In the genomic region with DNA sequence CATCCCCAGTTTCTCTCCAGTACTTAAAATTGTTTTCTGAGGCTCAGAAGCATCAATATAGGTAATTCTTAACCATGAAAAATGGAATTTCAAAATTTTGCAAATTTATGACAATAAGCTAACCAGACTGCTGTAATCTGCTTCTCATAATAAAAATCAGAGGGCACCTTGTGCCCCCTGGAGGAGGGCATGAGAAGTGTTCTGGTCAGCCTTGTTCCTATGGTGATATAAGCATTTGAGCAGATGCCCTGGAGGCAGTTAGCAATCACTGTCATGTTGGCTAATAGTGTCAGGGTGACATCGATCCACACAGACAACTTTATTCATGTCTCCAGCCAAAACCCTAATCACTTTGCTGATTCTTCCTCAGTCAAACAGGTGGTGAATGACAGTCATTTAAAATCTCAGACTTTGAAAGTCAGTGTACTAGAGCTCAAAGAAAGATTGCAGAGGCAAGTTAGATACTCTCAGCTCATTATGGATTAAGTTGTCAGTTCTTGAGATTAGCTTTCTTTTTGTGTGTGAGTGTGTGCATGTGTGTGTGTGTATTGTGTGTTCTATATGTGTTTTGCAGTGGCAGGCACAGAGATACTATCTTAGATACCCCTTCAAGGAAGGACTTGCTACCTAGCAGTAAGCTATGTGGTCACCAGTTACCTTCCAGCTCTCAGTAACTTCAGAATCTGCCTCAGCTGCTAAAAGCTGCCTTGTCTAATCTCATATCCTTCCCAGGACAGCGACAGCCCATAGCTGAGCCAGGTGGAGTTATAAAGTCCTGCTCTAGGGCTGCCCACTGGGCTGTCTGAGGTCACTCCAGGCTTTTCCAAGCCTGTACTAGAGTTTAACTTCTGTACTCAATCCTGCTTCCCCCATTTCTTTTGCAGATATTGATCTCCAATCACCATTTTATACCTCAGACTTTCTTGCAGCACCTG, we compare ENCODE assay signal across 8 cellular contexts.
A peak's percentile ranks its signal among the peaks of the same experiment; 100 is the strongest.
DNase-seq lines count a peak whose midpoint lies in the region; ATAC-seq, FAIRE-seq and TF ChIP-seq lines count a peak whose summit lies in the region.

No MANE protein-coding gene starts in this region.

- H3K27me3 ChIP-seq in mammary epithelial cell (ENCODE audit: insufficient read depth, low read length) (no peaks in the 10 kb centered on the region), smooth muscle cell (ENCODE audit: low read depth) (no peaks in the 10 kb centered on the region)

- peak; percentile 11 for DNase-seq in activated CD4-positive, alpha-beta memory T cell treated with anti-CD3 and anti-CD28 coated beads for 36 hours
- DNase-seq in activated CD4-positive, alpha-beta memory T cell treated with anti-CD3 and anti-CD28 coated beads, Interleukin-2, amount 10 ng/mL, durations not matched to agents 7 days and 5 days, result no peak
- peak; percentile 27 for DNase-seq in NCI-H1436 treated with DMSO at 0.1 percent for 48 hours (lab: John Stamatoyannopoulos, UW)
- peak; percentile 75 for DNase-seq in mammary epithelial cell
- DNase-seq in smooth muscle cell (lab: John Stamatoyannopoulos, UW; ENCODE audit: unreplicated experiment), result no peak
- DNase-seq in natural killer cell treated with Interleukin-12 subunit alpha and Interleukin-12 subunit beta and Interleukin-15 and Interleukin-18, amount 100 ng/mL, for 72 hours (ENCODE audit: low spot score), result no peak
- DNase-seq in kidney, result no peak

- H3K79me2 ChIP-seq in mammary epithelial cell (ENCODE audit: insufficient read depth, low read length) (no peaks in the 10 kb centered on the region), smooth muscle cell (ENCODE audit: low read depth) (no peaks in the 10 kb centered on the region)

- no peaks in the 10 kb centered on the region for H3K4me1 Mint-ChIP-seq in activated CD4-positive, alpha-beta memory T cell treated with anti-CD3 and anti-CD28 coated beads for 36 hours (ENCODE audit: low read depth)
- H3K4me1 Mint-ChIP-seq in activated CD4-positive, alpha-beta memory T cell treated with anti-CD3 and anti-CD28 coated beads, Interleukin-2, amount 10 ng/mL, durations not matched to agents 7 days and 5 days, result no peaks in the 10 kb centered on the region
- H3K4me1 Mint-ChIP-seq in natural killer cell treated with Interleukin-12 subunit alpha and Interleukin-12 subunit beta and Interleukin-15 and Interleukin-18, amount 100 ng/mL, for 72 hours (ENCODE audit: low read depth in 2 of 2), result no peaks in the 10 kb centered on the region

- WGBS in mammary epithelial cell (ENCODE audit: low coverage, missing lambda C conversion rate), result 50% methylated on average over 2 of the region's 2 CpGs
- WGBS in smooth muscle cell (ENCODE audit: low lambda C conversion rate), result 53% methylated on average over 2 of the region's 2 CpGs

- POLR2A ChIA-PET in activated CD4-positive, alpha-beta memory T cell treated with anti-CD3 and anti-CD28 coated beads for 36 hours (lab: Charles Lee), result no interaction called here
- POLR2A ChIA-PET in activated CD4-positive, alpha-beta memory T cell treated with anti-CD3 and anti-CD28 coated beads, Interleukin-2, amount 10 ng/mL, durations not matched to agents 7 days and 5 days (lab: Charles Lee), result no interaction called here

- no peaks in the 10 kb centered on the region for H3K9me3 ChIP-seq in mammary epithelial cell (replicated peaks; ENCODE audit: insufficient read depth, low read length)
- H3K9me3 ChIP-seq in smooth muscle cell (replicated peaks; ENCODE audit: low read depth), result no peaks in the 10 kb centered on the region
- no peaks in the 10 kb centered on the region for H3K9me3 ChIP-seq in kidney (ENCODE audit: control insufficient read depth in 1 of 2, low read length in 2 of 2)

- dilution Hi-C loops in mammary epithelial cell (cut with HindIII; ENCODE audit: low sequenced_read_pairs), result no loop called here

- in situ Hi-C loops in mammary epithelial cell (cut with MboI; ENCODE audit: low sequenced_read_pairs in 2 of 2), result no loop called here

- H3K36me3 Mint-ChIP-seq in activated CD4-positive, alpha-beta memory T cell treated with anti-CD3 and anti-CD28 coated beads for 36 hours, result no peaks in the 10 kb centered on the region
- no peaks in the 10 kb centered on the region for H3K36me3 Mint-ChIP-seq in activated CD4-positive, alpha-beta memory T cell treated with anti-CD3 and anti-CD28 coated beads, Interleukin-2, amount 10 ng/mL, durations not matched to agents 7 days and 5 days (ENCODE audit: low read depth)
- no peaks in the 10 kb centered on the region for H3K36me3 Mint-ChIP-seq in natural killer cell treated with Interleukin-12 subunit alpha and Interleukin-12 subunit beta and Interleukin-15 and Interleukin-18, amount 100 ng/mL, for 72 hours

- H3F3A ChIP-seq in smooth muscle cell (ENCODE audit: low read depth), result no peaks in the 10 kb centered on the region

- no peaks in the 10 kb centered on the region for H4K20me1 ChIP-seq in mammary epithelial cell (ENCODE audit: insufficient read depth, low read length)
- no peaks in the 10 kb centered on the region for H4K20me1 ChIP-seq in smooth muscle cell (ENCODE audit: low read depth)

- no peak overlapping the region for H3K4me3 Mint-ChIP-seq in activated CD4-positive, alpha-beta memory T cell treated with anti-CD3 and anti-CD28 coated beads for 36 hours
- H3K4me3 Mint-ChIP-seq in activated CD4-positive, alpha-beta memory T cell treated with anti-CD3 and anti-CD28 coated beads, Interleukin-2, amount 10 ng/mL, durations not matched to agents 7 days and 5 days, result no peak overlapping the region
- H3K4me3 Mint-ChIP-seq in natural killer cell treated with Interleukin-12 subunit alpha and Interleukin-12 subunit beta and Interleukin-15 and Interleukin-18, amount 100 ng/mL, for 72 hours, result no peak overlapping the region

- intact Hi-C loops in activated CD4-positive, alpha-beta memory T cell treated with anti-CD3 and anti-CD28 coated beads for 36 hours (cut with micrococcal nuclease), result no loop called here
- intact Hi-C loops in mammary epithelial cell (cut with micrococcal nuclease), result loop anchor here (2.0 to 5.0 kb wide), 6 partner anchors 35 to 567 kb away; no protein-coding TSS in a partner anchor
- intact Hi-C loops in kidney (cut with DNase I), result no loop called here

- no peaks in the 10 kb centered on the region for H3K9me3 Mint-ChIP-seq in activated CD4-positive, alpha-beta memory T cell treated with anti-CD3 and anti-CD28 coated beads for 36 hours
- H3K9me3 Mint-ChIP-seq in activated CD4-positive, alpha-beta memory T cell treated with anti-CD3 and anti-CD28 coated beads, Interleukin-2, amount 10 ng/mL, durations not matched to agents 7 days and 5 days, result peaks cover 3% of the 10 kb centered on the region
- H3K9me3 Mint-ChIP-seq in natural killer cell treated with Interleukin-12 subunit alpha and Interleukin-12 subunit beta and Interleukin-15 and Interleukin-18, amount 100 ng/mL, for 72 hours, result no peaks in the 10 kb centered on the region

- H3K27ac ChIP-seq in mammary epithelial cell (ENCODE audit: insufficient read depth, low read depth, low read length), result no peak overlapping the region
- no peak overlapping the region for H3K27ac ChIP-seq in smooth muscle cell (ENCODE audit: low read depth)
- no peak overlapping the region for H3K27ac ChIP-seq in kidney (ENCODE audit: low read depth in 2 of 2, low read length in 2 of 2)

- H3K4me2 ChIP-seq in mammary epithelial cell (ENCODE audit: insufficient read depth, low read depth, low read length) (no peak overlapping the region), smooth muscle cell (no peak overlapping the region)

- no peaks in the 10 kb centered on the region for H3K27me3 Mint-ChIP-seq in activated CD4-positive, alpha-beta memory T cell treated with anti-CD3 and anti-CD28 coated beads for 36 hours
- H3K27me3 Mint-ChIP-seq in activated CD4-positive, alpha-beta memory T cell treated with anti-CD3 and anti-CD28 coated beads, Interleukin-2, amount 10 ng/mL, durations not matched to agents 7 days and 5 days, result no peaks in the 10 kb centered on the region
- H3K27me3 Mint-ChIP-seq in natural killer cell treated with Interleukin-12 subunit alpha and Interleukin-12 subunit beta and Interleukin-15 and Interleukin-18, amount 100 ng/mL, for 72 hours, result no peaks in the 10 kb centered on the region

- CTCF ChIA-PET in activated CD4-positive, alpha-beta memory T cell treated with anti-CD3 and anti-CD28 coated beads for 36 hours (lab: Charles Lee), result no interaction called here
- CTCF ChIA-PET in activated CD4-positive, alpha-beta memory T cell treated with anti-CD3 and anti-CD28 coated beads, Interleukin-2, amount 10 ng/mL, durations not matched to agents 7 days and 5 days (lab: Charles Lee), result no interaction called here
- CTCF ChIA-PET in mammary epithelial cell (lab: Charles Lee; ENCODE audit: low non-redundant PET), result interaction anchor here (0.5 to 0.7 kb wide), 3 partner anchors 46 to 532 kb away, joined by 3 to 5 read pairs (median 3); no protein-coding TSS in a partner anchor

- H3K4me3 ChIP-seq in mammary epithelial cell (replicated peaks in 1 of 3; ENCODE audit: insufficient read depth in 1 of 3, low read depth in 2 of 3, low read length in 3 of 3), result no peak overlapping the region
- no peak overlapping the region for H3K4me3 ChIP-seq in smooth muscle cell
- no peak overlapping the region for H3K4me3 ChIP-seq in kidney (ENCODE audit: low read length in 2 of 2)

- BruUV-seq in mammary epithelial cell (replicated peaks; lab: Mats Ljungman, UMichigan), result no TSS peak

- no peak for FAIRE-seq in kidney (lab: Jason Lieb, UNC)

- no peak for ATAC-seq in HG02884 (IDR thresholded peaks at IDR 0.05; ENCODE audit: unreplicated experiment)
- ATAC-seq in natural killer cell treated with Interleukin-12 subunit alpha and Interleukin-12 subunit beta and Interleukin-15 and Interleukin-18, amount 100 ng/mL, for 72 hours, result no peak

- H3K36me3 ChIP-seq in mammary epithelial cell (ENCODE audit: insufficient read depth, low read length) (no peaks in the 10 kb centered on the region), smooth muscle cell (ENCODE audit: low read depth) (no peaks in the 10 kb centered on the region), kidney (ENCODE audit: control insufficient read depth in 1 of 2, insufficient read depth in 2 of 2, low read length in 2 of 2) (no peaks in the 10 kb centered on the region)

- H2AFZ ChIP-seq in mammary epithelial cell (ENCODE audit: low read depth, low read length) (no peak overlapping the region), smooth muscle cell (ENCODE audit: low read depth) (no peak overlapping the region)

- H3K4me1 ChIP-seq in mammary epithelial cell (ENCODE audit: insufficient read depth, low read length) (peaks cover 6% of the 10 kb centered on the region), smooth muscle cell (ENCODE audit: low read depth) (no peaks in the 10 kb centered on the region), kidney (ENCODE audit: control insufficient read depth in 1 of 2, insufficient read depth in 1 of 2, low read depth in 1 of 2, low read length in 2 of 2) (no peaks in the 10 kb centered on the region)

- TF ChIP-seq CTCF in mammary epithelial cell (conservative IDR thresholded peaks at IDR 0.05 in 1 of 2, IDR thresholded peaks at IDR 0.05 in 1 of 2; ENCODE audit: extremely low read depth in 1 of 2, insufficient read depth in 1 of 2, low read depth in 1 of 2, low read length in 2 of 2) (peak; percentile 82 to 86), smooth muscle cell (IDR thresholded peaks at IDR 0.05; ENCODE audit: borderline replicate concordance, insufficient read depth, poor library complexity, severe bottlenecking) (peak; percentile 70), kidney (IDR thresholded peaks at IDR 0.05; ENCODE audit: borderline replicate concordance, extremely low read depth, insufficient read depth) (no peak)

- H3K27ac Mint-ChIP-seq in activated CD4-positive, alpha-beta memory T cell treated with anti-CD3 and anti-CD28 coated beads for 36 hours, result no peak overlapping the region
- no peak overlapping the region for H3K27ac Mint-ChIP-seq in activated CD4-positive, alpha-beta memory T cell treated with anti-CD3 and anti-CD28 coated beads, Interleukin-2, amount 10 ng/mL, durations not matched to agents 7 days and 5 days
- no peak overlapping the region for H3K27ac Mint-ChIP-seq in natural killer cell treated with Interleukin-12 subunit alpha and Interleukin-12 subunit beta and Interleukin-15 and Interleukin-18, amount 100 ng/mL, for 72 hours

- H3K9ac ChIP-seq in mammary epithelial cell (ENCODE audit: insufficient read depth, low read length) (no peak overlapping the region), smooth muscle cell (ENCODE audit: low read depth) (no peak overlapping the region), kidney (ENCODE audit: low read length in 2 of 2) (no peak overlapping the region)

Comparison
In these comparisons a context has a peak if more than half of its experiments do, and no peak if none do; other contexts are left out.
1. DNase-seq: peak in activated CD4-positive, alpha-beta memory T cell treated with anti-CD3 and anti-CD28 coated beads for 36 hours (single experiment), NCI-H1436 treated with DMSO at 0.1 percent for 48 hours (single experiment) and mammary epithelial cell (single experiment); none in activated CD4-positive, alpha-beta memory T cell treated with anti-CD3 and anti-CD28 coated beads, Interleukin-2, amount 10 ng/mL, durations not matched to agents 7 days and 5 days (single experiment), smooth muscle cell (single experiment), natural killer cell treated with Interleukin-12 subunit alpha and Interleukin-12 subunit beta and Interleukin-15 and Interleukin-18, amount 100 ng/mL, for 72 hours (single experiment) and kidney (single experiment).